ENCODE assay signal across 14 cellular contexts in the genomic region with DNA sequence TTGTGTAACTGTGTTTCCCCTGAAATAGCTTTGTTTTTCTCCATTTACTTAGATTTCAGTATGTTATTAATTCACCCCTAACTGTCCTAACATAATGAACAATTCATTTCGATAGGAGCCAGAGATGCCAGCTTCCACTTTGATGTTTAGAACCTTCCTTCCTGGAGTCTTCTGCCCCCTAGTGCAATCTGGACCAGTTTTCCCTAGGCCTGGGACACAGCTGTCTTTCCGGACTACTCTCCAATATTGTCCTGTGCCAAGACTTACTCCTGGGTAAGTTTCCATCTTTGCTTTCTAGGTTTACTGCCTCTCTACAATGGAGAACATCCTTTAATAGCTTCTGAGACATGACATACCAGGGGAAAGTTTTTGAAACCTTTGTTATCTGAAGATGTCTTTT. TPM values are rescaled to one million over a fixed set of nuclear protein-coding genes. Genes with fewer than 3 reads are reported as not detected.
A peak's percentile ranks its signal among the peaks of the same experiment; 100 is the strongest.
DNase-seq lines count a peak whose midpoint lies in the region; ATAC-seq and TF ChIP-seq lines count a peak whose summit lies in the region.
"Had no signal": no experiment of that assay in that cellular context is flagged by ENCODE, and none has a peak within 500 bp of the region (broad histone marks: within the 10 kb centered on the region; RNA-seq: fewer than 3 reads in every experiment).

No MANE protein-coding gene starts in this region.

- TF ChIP-seq POLR2A in thyroid gland (IDR thresholded peaks at IDR 0.05) = no peak

- no peak for ATAC-seq in HG02610 (IDR thresholded peaks at IDR 0.05; ENCODE audit: unreplicated experiment)

- DNase-seq in BE2C (no peak), dermis blood vessel endothelial cell (peak; percentile 75), lung microvascular endothelial cell (ENCODE audit: low read depth in 2 of 2) (peak; percentile 75 to 88), NCI-H2081 treated with DMSO at 0.1 percent for 48 hours (lab: John Stamatoyannopoulos, UW) (no peak), thyroid gland (no peak), NOMO-1 treated with dmso at 0.1 percent for 144 hours (lab: John Stamatoyannopoulos, UW; ENCODE audit: unreplicated experiment) (no peak)
- DNase-seq: activated T-cell treated with anti-CD3 and anti-CD28 coated beads, Interleukin-2, amount 50 U/mL, for 48 hours; COR-L47; NCI-H526 treated with DMSO at 0.1 percent for 48 hours; stimulated activated CD4-positive, alpha-beta T cell treated with anti-CD3 and anti-CD28 coated beads, Interleukin-2, amount 100 ng/mL, for 48 hours; T-helper 2 cell had no signal

- 68 to 74% methylated on average over 2 of the region's 2 CpGs for WGBS in thyroid gland, 2 donors

- intact Hi-C loops in thyroid gland (cut with DNase I) = no loop called here

- H3K4me3 ChIP-seq in BE2C (ENCODE audit: low read depth, low read length) (no peak overlapping the region), thyroid gland (replicated peaks in 1 of 3) (no peak overlapping the region)

- TF ChIP-seq RAD21 in Ishikawa (IDR thresholded peaks at IDR 0.05; ENCODE audit: low read depth) = peak; percentile 48

- H3K36me3 ChIP-seq in BE2C (peaks cover 5% of the 10 kb centered on the region), thyroid gland (peaks cover 15 to 20% of the 10 kb centered on the region in 2 donors)

- no peak for TF ChIP-seq EP300 in Ishikawa (IDR thresholded peaks at IDR 0.05; ENCODE audit: borderline replicate concordance)

- H3K27me3 ChIP-seq in BE2C (no peaks in the 10 kb centered on the region), thyroid gland (no peaks in the 10 kb centered on the region)

- H3K9me3 ChIP-seq in BE2C (no peaks in the 10 kb centered on the region), thyroid gland (no peaks in the 10 kb centered on the region)

- no peak overlapping the region for H3K27ac ChIP-seq in thyroid gland

- no peaks in the 10 kb centered on the region for H3K4me1 ChIP-seq in BE2C
- H3K4me1 ChIP-seq in thyroid gland = no peaks in the 10 kb centered on the region

- TF ChIP-seq CTCF in BE2C (IDR thresholded peaks at IDR 0.05; ENCODE audit: low read depth, low read length) = peak; percentile 37
- peak in 1 of 6 experiments; percentile 13 for TF ChIP-seq CTCF in thyroid gland (IDR thresholded peaks at IDR 0.05)

TF ChIP-seq in Ishikawa, 13 proteins besides CTCF, POLR2A, EP300 and RAD21:
- TF ChIP-seq CEBPB (IDR thresholded peaks at IDR 0.05) (no peak), USF1 (IDR thresholded peaks at IDR 0.05) (no peak), FOXM1 (IDR thresholded peaks at IDR 0.05; ENCODE audit: borderline replicate concordance, low read depth) (no peak), EGR1 (IDR thresholded peaks at IDR 0.05) (no peak), MAX (IDR thresholded peaks at IDR 0.05) (no peak), TAF1 (IDR thresholded peaks at IDR 0.05; ENCODE audit: low read depth) (no peak), NFIC (IDR thresholded peaks at IDR 0.05) (no peak), ZBTB7A (IDR thresholded peaks at IDR 0.05; ENCODE audit: low read depth) (no peak), REST (IDR thresholded peaks at IDR 0.05; ENCODE audit: low read depth) (no peak), TEAD4 (IDR thresholded peaks at IDR 0.05) (no peak), YY1 (IDR thresholded peaks at IDR 0.05; ENCODE audit: low read depth) (no peak), TCF12 (IDR thresholded peaks at IDR 0.05; ENCODE audit: low read depth) (no peak), CREB1 (IDR thresholded peaks at IDR 0.05; ENCODE audit: low read depth) (no peak)

RNA-seq across cellular contexts. Expression of gene RECQL5, which starts 12.8 kb away (rescaled TPM):
- 69.1 TPM for polyA plus RNA-seq in BE2C (2012; ENCODE audit: insufficient read depth, insufficient read length, low read depth)
- total RNA-seq in dermis blood vessel endothelial cell (14.6 and 16.2 TPM in 2 replicates), lung microvascular endothelial cell (9.6 and 15.7 TPM in 2 replicates), thyroid gland (10 to 100 TPM; 41.9 to 91.8 (median 70.1) TPM)

RNA-seq across cellular contexts. Expression of gene SAP30BP, which starts 13.0 kb away (rescaled TPM):
- polyA plus RNA-seq in BE2C (2012; ENCODE audit: insufficient read depth, insufficient read length, low read depth) = 162 TPM
- 68.2 and 84.7 TPM in 2 replicates for total RNA-seq in dermis blood vessel endothelial cell
- total RNA-seq in lung microvascular endothelial cell = 36.8 and 43.7 TPM in 2 replicates
- 10 to 100 TPM; 52.5 to 83.6 (median 72.7) TPM for total RNA-seq in thyroid gland

RNA-seq across cellular contexts. Expression of gene SMIM5, which starts 20.9 kb away (rescaled TPM):
- polyA plus RNA-seq in BE2C (2012; ENCODE audit: insufficient read depth, insufficient read length, low read depth) = 0.46 TPM
- 0.09 TPM in 1 of 2 replicates, not detected in the other for total RNA-seq in dermis blood vessel endothelial cell
- not detected in 2 replicates for total RNA-seq in lung microvascular endothelial cell
- total RNA-seq in thyroid gland = 10 to 100 TPM in 2 of 4 donors, 1 to 10 TPM in 2; 2.3 to 13.6 (median 7.9) TPM
- total RNA-seq: chondrocyte had no signal

Comparison
In these comparisons a context has a peak if more than half of its experiments do, and no peak if none do; other contexts are left out.
1. DNase-seq: peak in dermis blood vessel endothelial cell (single experiment) and lung microvascular endothelial cell (2 of 2); none in BE2C (single experiment), NCI-H2081 treated with DMSO at 0.1 percent for 48 hours (single experiment), thyroid gland (0 of 2) and NOMO-1 treated with dmso at 0.1 percent for 144 hours (single experiment).